ENCODE assay signal across 1 cellular context in genomic region chr2:232871418-232871834, GRCh38.
TF ChIP-seq lines count a peak whose summit lies in the region.

No MANE protein-coding gene starts in this region.

TF ChIP-seq in HepG2, 621 proteins besides CTCF, POLR2A, EP300 and RAD21 (continued from another document):
- 0 out of 2 replicates have a peak, but pooled peaks have one; percentile 80 for TF ChIP-seq ZNF318 (CRISPR knock-in tag; IDR thresholded peaks at IDR 0.05)
